Comparison of ENCODE assay signal across 1 cellular context in the genomic region with DNA sequence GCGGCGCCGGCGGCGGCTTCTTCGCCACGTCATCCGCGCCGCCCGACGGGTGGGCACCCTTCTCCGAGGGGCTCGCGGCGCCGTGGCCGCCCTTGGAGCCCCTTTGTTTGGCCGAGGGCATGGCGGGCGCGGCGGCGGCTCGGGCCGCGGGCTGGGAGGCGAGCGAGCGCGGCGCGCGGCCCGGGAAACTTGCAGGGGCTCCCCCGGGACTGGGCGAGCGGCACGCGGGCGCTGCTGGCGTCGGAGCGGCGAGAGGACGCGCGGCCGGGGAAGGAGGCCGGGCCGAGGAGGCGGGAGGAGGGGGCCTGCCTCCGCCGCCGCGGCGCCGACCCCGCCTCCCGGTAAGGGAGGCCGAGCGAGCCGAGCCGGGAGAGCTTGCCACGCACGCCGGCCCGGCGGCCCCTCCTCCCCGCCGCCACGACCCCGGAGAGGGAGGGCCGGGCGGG.
A peak's percentile ranks its signal among the peaks of the same experiment; 100 is the strongest.
TF ChIP-seq lines count a peak whose summit lies in the region.

A gene with protein sequence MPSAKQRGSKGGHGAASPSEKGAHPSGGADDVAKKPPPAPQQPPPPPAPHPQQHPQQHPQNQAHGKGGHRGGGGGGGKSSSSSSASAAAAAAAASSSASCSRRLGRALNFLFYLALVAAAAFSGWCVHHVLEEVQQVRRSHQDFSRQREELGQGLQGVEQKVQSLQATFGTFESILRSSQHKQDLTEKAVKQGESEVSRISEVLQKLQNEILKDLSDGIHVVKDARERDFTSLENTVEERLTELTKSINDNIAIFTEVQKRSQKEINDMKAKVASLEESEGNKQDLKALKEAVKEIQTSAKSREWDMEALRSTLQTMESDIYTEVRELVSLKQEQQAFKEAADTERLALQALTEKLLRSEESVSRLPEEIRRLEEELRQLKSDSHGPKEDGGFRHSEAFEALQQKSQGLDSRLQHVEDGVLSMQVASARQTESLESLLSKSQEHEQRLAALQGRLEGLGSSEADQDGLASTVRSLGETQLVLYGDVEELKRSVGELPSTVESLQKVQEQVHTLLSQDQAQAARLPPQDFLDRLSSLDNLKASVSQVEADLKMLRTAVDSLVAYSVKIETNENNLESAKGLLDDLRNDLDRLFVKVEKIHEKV (minus strand): TSS at position 290 of the 446 bp plus-strand sequence. CDS start 169 bp downstream, at position 121.

TF ChIP-seq in H1, 55 proteins besides CTCF, POLR2A, EP300 and RAD21:
- TF ChIP-seq, protein P1, sequence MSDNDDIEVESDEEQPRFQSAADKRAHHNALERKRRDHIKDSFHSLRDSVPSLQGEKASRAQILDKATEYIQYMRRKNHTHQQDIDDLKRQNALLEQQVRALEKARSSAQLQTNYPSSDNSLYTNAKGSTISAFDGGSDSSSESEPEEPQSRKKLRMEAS (IDR thresholded peaks at IDR 0.05): peak; percentile 79
- TF ChIP-seq KDM1A (IDR thresholded peaks at IDR 0.05; ENCODE audit: borderline replicate concordance, low read length): no peak
- TF ChIP-seq, protein P2, sequence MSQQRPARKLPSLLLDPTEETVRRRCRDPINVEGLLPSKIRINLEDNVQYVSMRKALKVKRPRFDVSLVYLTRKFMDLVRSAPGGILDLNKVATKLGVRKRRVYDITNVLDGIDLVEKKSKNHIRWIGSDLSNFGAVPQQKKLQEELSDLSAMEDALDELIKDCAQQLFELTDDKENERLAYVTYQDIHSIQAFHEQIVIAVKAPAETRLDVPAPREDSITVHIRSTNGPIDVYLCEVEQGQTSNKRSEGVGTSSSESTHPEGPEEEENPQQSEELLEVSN (IDR thresholded peaks at IDR 0.05): peak; percentile 66; the same call in 1 of the 2 replicates
- TF ChIP-seq PHF8 (conservative IDR thresholded peaks at IDR 0.05; ENCODE audit: low read depth, low read length): peak; percentile 33; the same call in 1 of the 2 replicates
